Comparison of ENCODE assay signal across 16 cellular contexts in genomic region chr3:150421799-150422548, GRCh38. TPM values are rescaled to one million over a fixed set of nuclear protein-coding genes. Genes with fewer than 3 reads are reported as not detected.
DNase-seq lines count a peak whose midpoint lies in the region; ATAC-seq, FAIRE-seq and TF ChIP-seq lines count a peak whose summit lies in the region.
"Had no signal": no experiment of that assay in that cellular context is flagged by ENCODE, and none has a peak within 500 bp of the region (broad histone marks: within the 10 kb centered on the region; RNA-seq: fewer than 3 reads in every experiment).

No MANE protein-coding gene starts in this region.

- H3K27me3 Mint-ChIP-seq in HFFc6 (ENCODE audit: insufficient read depth): peaks cover 1% of the 10 kb centered on the region; the same call in 1 of the 2 replicates
- H3K27me3 Mint-ChIP-seq: activated naive CD4-positive, alpha-beta T cell treated with anti-CD3 and anti-CD28 coated beads, Interleukin-2, amount 10 ng/mL, durations not matched to agents 7 days and 5 days had no signal

- CTCF ChIA-PET in mammary epithelial cell (lab: Charles Lee; ENCODE audit: low non-redundant PET) (no interaction called here), HepG2 (lab: Yijun Ruan, JAX; ENCODE audit: low intra/inter-chr PET ratio, low total read pairs) (no interaction called here)

- dilution Hi-C loops in mammary epithelial cell (cut with HindIII; ENCODE audit: low sequenced_read_pairs): no loop called here

- no peak for FAIRE-seq in HepG2 (lab: Jason Lieb, UNC)

- BruUV-seq in mammary epithelial cell (replicated peaks; lab: Mats Ljungman, UMichigan) (no TSS peak), HepG2 (replicated peaks; lab: Mats Ljungman, UMichigan) (no TSS peak)

- H3K9me3 Mint-ChIP-seq in HFFc6: no peaks in the 10 kb centered on the region
- H3K9me3 Mint-ChIP-seq: activated naive CD4-positive, alpha-beta T cell treated with anti-CD3 and anti-CD28 coated beads, Interleukin-2, amount 10 ng/mL, durations not matched to agents 7 days and 5 days had no signal

- no peak for TF ChIP-seq EP300 in HepG2 (IDR thresholded peaks at IDR 0.05; ENCODE audit: low read depth in 2 of 2, low read length in 2 of 2)
- TF ChIP-seq EP300 in HepG2 (CRISPR knock-in tag; IDR thresholded peaks at IDR 0.05; ENCODE audit: borderline replicate concordance): no peak
- TF ChIP-seq EP300 in transverse colon (IDR thresholded peaks at IDR 0.05; ENCODE audit: low read depth): no peak

- H3K4me1 ChIP-seq in mammary epithelial cell (ENCODE audit: insufficient read depth, low read length): peaks cover 20% of the 10 kb centered on the region
- peaks cover 15% of the 10 kb centered on the region; the same call in 1 of the 2 replicates for H3K4me1 ChIP-seq in HepG2 (ENCODE audit: insufficient read depth, low read length)
- peaks cover under 1 to 50% (median 24%) of the 10 kb centered on the region in 4 donors for H3K4me1 ChIP-seq in transverse colon

- peaks cover 95% of the 10 kb centered on the region for H3K79me2 ChIP-seq in mammary epithelial cell (ENCODE audit: insufficient read depth, low read length)
- peaks cover 61% of the 10 kb centered on the region for H3K79me2 ChIP-seq in HepG2 (ENCODE audit: insufficient read depth, low read length)

- POLR2A ChIA-PET in HepG2 (lab: Yijun Ruan, JAX): no interaction called here

- DNase-seq in AG20443 (ENCODE audit: low spot score) (peak; percentile 9), HFFc6 (peak; percentile 32), mammary epithelial cell (peak; percentile 49), HepG2 (ENCODE audit: low spot score) (no peak), transverse colon (no peak), caudate nucleus (lab: John Stamatoyannopoulos, UW) (no peak)
- DNase-seq: activated naive CD4-positive, alpha-beta T cell treated with anti-CD3 and anti-CD28 coated beads, Interleukin-2, amount 10 ng/mL, durations not matched to agents 7 days and 5 days; AML-193; cerebellar nuclear complex; erythroblast; KBM-7; NCI-H1694; NCI-H774; stimulated activated CD4-positive, alpha-beta T cell treated with anti-CD3 and anti-CD28 coated beads, Interleukin-1b, Interleukin-23, amount 100 ng/mL, for 48 hours had no signal

- intact Hi-C loops in mammary epithelial cell (cut with micrococcal nuclease) (no loop called here), HepG2 (cut with micrococcal nuclease; ENCODE audit: unreplicated experiment) (no loop called here), transverse colon (cut with DNase I; ENCODE audit: low total_unique reads) (no loop called here)

- TF ChIP-seq CTCF in HFFc6 (IDR thresholded peaks at IDR 0.05): no peak
- TF ChIP-seq CTCF in mammary epithelial cell (conservative IDR thresholded peaks at IDR 0.05 in 1 of 2, IDR thresholded peaks at IDR 0.05 in 1 of 2; ENCODE audit: extremely low read depth in 1 of 2, insufficient read depth in 1 of 2, low read depth in 1 of 2, low read length in 2 of 2): no peak
- TF ChIP-seq CTCF in HepG2 (CRISPR knock-in tag; IDR thresholded peaks at IDR 0.05): no peak
- no peak for TF ChIP-seq CTCF in transverse colon (IDR thresholded peaks at IDR 0.05)

- WGBS in mammary epithelial cell (ENCODE audit: low coverage, missing lambda C conversion rate): 57% methylated on average over 3 of the region's 3 CpGs
- 91% methylated on average over 3 of the region's 3 CpGs for WGBS in HepG2 (ENCODE audit: low lambda C conversion rate)
- 68 to 84% methylated on average over 3 of the region's 3 CpGs for WGBS in transverse colon (ENCODE audit: low coverage in 1 of 2), 2 donors

- H3K4me2 ChIP-seq in mammary epithelial cell (ENCODE audit: insufficient read depth, low read depth, low read length) (peak overlapping the region; percentile 2), HepG2 (ENCODE audit: low read depth, low read length) (no peak overlapping the region)

- H3K27ac ChIP-seq in mammary epithelial cell (ENCODE audit: insufficient read depth, low read depth, low read length) (no peak overlapping the region), HepG2 (ENCODE audit: extremely low read length, insufficient read depth, low read length) (no peak overlapping the region), transverse colon (no peak overlapping the region), caudate nucleus (ENCODE audit: low read depth, low read length) (no peak overlapping the region)

- H3K27ac Mint-ChIP-seq in HFFc6: peak overlapping the region; percentile 57
- H3K27ac Mint-ChIP-seq: activated naive CD4-positive, alpha-beta T cell treated with anti-CD3 and anti-CD28 coated beads, Interleukin-2, amount 10 ng/mL, durations not matched to agents 7 days and 5 days had no signal

- ATAC-seq in HepG2 (peak; percentile 37), GM21529 (IDR thresholded peaks at IDR 0.05; ENCODE audit: unreplicated experiment) (no peak), HG02642 (IDR thresholded peaks at IDR 0.05; ENCODE audit: poor library complexity, unreplicated experiment) (no peak)

- no peak for TF ChIP-seq RAD21 in HepG2 (CRISPR knock-in tag; IDR thresholded peaks at IDR 0.05)

- H3K27me3 ChIP-seq in mammary epithelial cell (ENCODE audit: insufficient read depth, low read length) (no peaks in the 10 kb centered on the region), HepG2 (ENCODE audit: control insufficient read depth in 1 of 2, insufficient read depth in 2 of 2, low read length in 2 of 2) (no peaks in the 10 kb centered on the region), transverse colon (no peaks in the 10 kb centered on the region)

- in situ Hi-C loops in mammary epithelial cell (cut with MboI; ENCODE audit: low sequenced_read_pairs in 2 of 2): no loop called here
- in situ Hi-C loops in HepG2 (cut with HindIII; ENCODE audit: extremely low pct_ligation_motif_present, low pct_unique_long_range_greater_than_20kb): no loop called here
- in situ Hi-C loops in transverse colon (cut with MboI; ENCODE audit: low pct_ligation_motif_present in 1 of 4, low pct_unique_long_range_greater_than_20kb in 1 of 4, low sequenced_read_pairs in 3 of 4): loop anchor here in 1 of 4 donors (25.0 kb wide), 1 partner anchor 460 kb away; the partner anchor contains the start of gene PFN2

- H3K4me3 ChIP-seq in mammary epithelial cell (replicated peaks in 1 of 3; ENCODE audit: insufficient read depth in 1 of 3, low read depth in 2 of 3, low read length in 3 of 3): no peak overlapping the region
- no peak overlapping the region for H3K4me3 ChIP-seq in HepG2 (replicated peaks in 1 of 3; ENCODE audit: insufficient read depth in 1 of 3, low read depth in 2 of 3, low read length in 3 of 3)
- no peak overlapping the region for H3K4me3 ChIP-seq in transverse colon

- H3K36me3 ChIP-seq in mammary epithelial cell (ENCODE audit: insufficient read depth, low read length) (peaks cover 10% of the 10 kb centered on the region), HepG2 (replicated peaks in 1 of 2; ENCODE audit: control insufficient read depth in 1 of 2, insufficient read depth in 2 of 2, low read length in 2 of 2) (no peaks in the 10 kb centered on the region; a peak in 1 of 5 replicates), transverse colon (peaks cover 0 to 9% (median 0%) of the 10 kb centered on the region in 4 donors)

- H3K4me3 Mint-ChIP-seq in HFFc6: peak overlapping the region; percentile 11; the same call in 1 of the 2 replicates
- H3K4me3 Mint-ChIP-seq: activated naive CD4-positive, alpha-beta T cell treated with anti-CD3 and anti-CD28 coated beads, Interleukin-2, amount 10 ng/mL, durations not matched to agents 7 days and 5 days had no signal

- H4K20me1 ChIP-seq in mammary epithelial cell (ENCODE audit: insufficient read depth, low read length) (no peaks in the 10 kb centered on the region), HepG2 (ENCODE audit: insufficient read depth, low read length) (peaks cover 5% of the 10 kb centered on the region; the same call in 1 of the 2 replicates)

- no peak overlapping the region for H3K9ac ChIP-seq in mammary epithelial cell (ENCODE audit: insufficient read depth, low read length)
- H3K9ac ChIP-seq in HepG2 (ENCODE audit: insufficient read depth, low read depth, low read length): no peak overlapping the region

- no peaks in the 10 kb centered on the region for H3K9me3 ChIP-seq in mammary epithelial cell (replicated peaks; ENCODE audit: insufficient read depth, low read length)
- H3K9me3 ChIP-seq in HepG2 (ENCODE audit: low read length): no peaks in the 10 kb centered on the region
- no peaks in the 10 kb centered on the region for H3K9me3 ChIP-seq in transverse colon

- H3K4me1 Mint-ChIP-seq in HFFc6 (ENCODE audit: low read depth): peaks cover 85% of the 10 kb centered on the region

- H2AFZ ChIP-seq in mammary epithelial cell (ENCODE audit: low read depth, low read length) (no peak overlapping the region), HepG2 (ENCODE audit: low read length) (no peak overlapping the region)

- H3K36me3 Mint-ChIP-seq in HFFc6 (ENCODE audit: low read depth): peaks cover 36% of the 10 kb centered on the region

- no peak for TF ChIP-seq POLR2A in HepG2 (IDR thresholded peaks at IDR 0.05; ENCODE audit: insufficient read depth in 1 of 2, low read depth in 2 of 2, low read length in 2 of 2)
- TF ChIP-seq POLR2A in transverse colon (IDR thresholded peaks at IDR 0.05): no peak

RNA-seq across cellular contexts. Expression of gene TSC22D2, which starts 13.9 kb away (rescaled TPM):
- total RNA-seq in HFFc6 (2021; fragmentation: NEBNext Ultra II Directional; extraction: Animal tissue kit (Norgen Biotek cat#: 25700)): 10 to 100 TPM; 56.8 to 81.2 (median 63.0) TPM
- total RNA-seq in mammary epithelial cell (10 to 100 TPM; 16.3 to 38.8 TPM), HepG2 (2016; rRNA removed; fragmentation: Illumina TruSeq; extraction: Trizol) (8.2 and 11.5 TPM in 2 replicates), transverse colon (10 to 100 TPM; 19.8 to 59.7 (median 29.5) TPM)
- polyA plus RNA-seq in mammary epithelial cell (8.3 TPM), HepG2 (2011; rRNA removed) (4.6 and 5.5 TPM in 2 replicates)
- polyA minus RNA-seq in mammary epithelial cell: 34.7 TPM
- 0.79 and 0.81 TPM in 2 replicates for total RNA-seq in HepG2 (2016; cell fraction: cytosol; rRNA removed; fragmentation: Illumina TruSeq; extraction: Trizol; ENCODE audit: low read depth)
- 7.1 and 9.7 TPM in 2 replicates for total RNA-seq in HepG2 (2016; cell fraction: insoluble cytoplasmic fraction; rRNA removed; fragmentation: Illumina TruSeq; extraction: Trizol)
- 3.6 TPM in 2 replicates for total RNA-seq in HepG2 (2016; cell fraction: membrane; rRNA removed; fragmentation: Illumina TruSeq; extraction: Trizol)
- total RNA-seq in HepG2 (2016; cell fraction: nucleus; rRNA removed; fragmentation: Illumina TruSeq; extraction: Trizol): 16.7 and 18.7 TPM in 2 replicates
- 1.6 and 2.1 TPM in 2 replicates for polyA plus RNA-seq in HepG2 (2011; cell fraction: cytosol; rRNA removed)
- polyA plus RNA-seq in HepG2 (2011; cell fraction: nucleus; rRNA removed): 4.8 and 5.0 TPM in 2 replicates
- polyA plus RNA-seq in HepG2 (2012): 9.0 and 10.8 TPM in 2 replicates
- 0.38 and 0.61 TPM in 2 replicates for polyA plus RNA-seq in HepG2 (2016; cell fraction: cytosol; fragmentation: Illumina TruSeq; extraction: Trizol; ENCODE audit: low read depth)
- 11.1 and 16.7 TPM in 2 replicates for polyA plus RNA-seq in HepG2 (2016; cell fraction: insoluble cytoplasmic fraction; fragmentation: Illumina TruSeq; extraction: Trizol; ENCODE audit: low read depth)
- 2.5 and 3.1 TPM in 2 replicates for polyA plus RNA-seq in HepG2 (2016; cell fraction: membrane; fragmentation: Illumina TruSeq; extraction: Trizol; ENCODE audit: low read depth)
- polyA plus RNA-seq in HepG2 (2016; cell fraction: nucleus; fragmentation: Illumina TruSeq; extraction: Trizol; ENCODE audit: insufficient read depth, low read depth): 24.7 and 29.1 TPM in 2 replicates
- 5.0 and 13.7 TPM in 2 replicates for polyA minus RNA-seq in HepG2 (2011; rRNA and poly(A)+ RNA removed; ENCODE audit: low replicate concordance)
- 10.4 and 11.1 TPM in 2 replicates for polyA minus RNA-seq in HepG2 (2011; cell fraction: cytosol; rRNA and poly(A)+ RNA removed)
- polyA minus RNA-seq in HepG2 (2011; cell fraction: nucleus; rRNA and poly(A)+ RNA removed): 44.8 and 57.3 TPM in 2 replicates

Comparison
In these comparisons a context has a peak if more than half of its experiments do, and no peak if none do; other contexts are left out.
1. DNase-seq: peak in AG20443 (single experiment), HFFc6 (single experiment) and mammary epithelial cell (single experiment); none in HepG2 (single experiment), transverse colon (single experiment) and caudate nucleus (0 of 61).